2 cellular contexts compared by ENCODE assay signal in the genomic region with DNA sequence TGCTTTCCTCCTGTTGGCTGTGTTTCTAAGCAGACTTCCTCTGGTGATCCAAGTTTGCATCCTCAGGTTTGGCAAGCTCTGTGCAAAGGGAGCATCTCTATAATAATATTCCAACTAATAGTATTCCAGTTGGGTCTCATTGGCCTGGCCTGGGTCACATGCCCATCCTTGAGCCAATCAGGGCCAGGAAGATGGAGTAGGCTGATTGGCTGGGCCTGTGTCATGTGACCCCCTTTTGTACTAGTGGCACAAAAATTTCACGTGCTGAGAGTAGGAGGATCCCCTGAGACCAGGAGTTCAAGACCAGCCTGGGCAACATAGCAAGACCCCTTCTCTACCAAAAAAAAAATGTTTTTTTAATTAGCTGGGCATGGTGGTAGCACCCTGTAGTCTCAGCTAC.
TF ChIP-seq lines count a peak whose summit lies in the region.

No MANE protein-coding gene starts in this region.

TF ChIP-seq in IMR-90, 13 proteins besides CTCF, POLR2A, EP300 and RAD21:
- TF ChIP-seq, protein P1, sequence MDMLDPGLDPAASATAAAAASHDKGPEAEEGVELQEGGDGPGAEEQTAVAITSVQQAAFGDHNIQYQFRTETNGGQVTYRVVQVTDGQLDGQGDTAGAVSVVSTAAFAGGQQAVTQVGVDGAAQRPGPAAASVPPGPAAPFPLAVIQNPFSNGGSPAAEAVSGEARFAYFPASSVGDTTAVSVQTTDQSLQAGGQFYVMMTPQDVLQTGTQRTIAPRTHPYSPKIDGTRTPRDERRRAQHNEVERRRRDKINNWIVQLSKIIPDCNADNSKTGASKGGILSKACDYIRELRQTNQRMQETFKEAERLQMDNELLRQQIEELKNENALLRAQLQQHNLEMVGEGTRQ (IDR thresholded peaks at IDR 0.05; ENCODE audit: low read depth, low read length): peak; percentile 61; the same call in 1 of the 2 replicates
- no peak for TF ChIP-seq MAFK (IDR thresholded peaks at IDR 0.05; ENCODE audit: low read depth, low read length)

TF ChIP-seq in K562, 482 proteins besides CTCF, POLR2A, EP300 and RAD21:
- no peak for TF ChIP-seq E2F1 (CRISPR knock-in tag; IDR thresholded peaks at IDR 0.05)
- peak; percentile 78 for TF ChIP-seq TFE3 (CRISPR knock-in tag; IDR thresholded peaks at IDR 0.05)
- TF ChIP-seq IRF2 (CRISPR knock-in tag; IDR thresholded peaks at IDR 0.05): no peak
- TF ChIP-seq FOS (IDR thresholded peaks at IDR 0.05; ENCODE audit: extremely low read depth, insufficient read length): peak; percentile 38
- peak; percentile 42 for TF ChIP-seq CBFA2T2 (conservative IDR thresholded peaks at IDR 0.05)
- TF ChIP-seq, protein P1 (CRISPR knock-in tag; IDR thresholded peaks at IDR 0.05): peak; percentile 89
- peak; percentile 54; the same call in 1 of the 2 replicates for TF ChIP-seq ZNF121 (CRISPR knock-in tag; conservative IDR thresholded peaks at IDR 0.05)
- TF ChIP-seq PML (IDR thresholded peaks at IDR 0.05; ENCODE audit: low read length): no peak
- TF ChIP-seq, protein P2, sequence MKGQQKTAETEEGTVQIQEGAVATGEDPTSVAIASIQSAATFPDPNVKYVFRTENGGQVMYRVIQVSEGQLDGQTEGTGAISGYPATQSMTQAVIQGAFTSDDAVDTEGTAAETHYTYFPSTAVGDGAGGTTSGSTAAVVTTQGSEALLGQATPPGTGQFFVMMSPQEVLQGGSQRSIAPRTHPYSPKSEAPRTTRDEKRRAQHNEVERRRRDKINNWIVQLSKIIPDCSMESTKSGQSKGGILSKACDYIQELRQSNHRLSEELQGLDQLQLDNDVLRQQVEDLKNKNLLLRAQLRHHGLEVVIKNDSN (CRISPR knock-in tag; IDR thresholded peaks at IDR 0.05): peak; percentile 88
- TF ChIP-seq XRCC3 (IDR thresholded peaks at IDR 0.05): no peak
- peak; percentile 56 for TF ChIP-seq NFYB (IDR thresholded peaks at IDR 0.05; ENCODE audit: extremely low read depth, insufficient read length)
- TF ChIP-seq TOE1 (IDR thresholded peaks at IDR 0.05; ENCODE audit: borderline replicate concordance): 0 out of 2 replicates have a peak, but pooled peaks have one; percentile 60
- no peak for TF ChIP-seq TOE1 (CRISPR knock-in tag; IDR thresholded peaks at IDR 0.05; ENCODE audit: borderline replicate concordance, low read depth)
- TF ChIP-seq RAD51 (IDR thresholded peaks at IDR 0.05; ENCODE audit: borderline replicate concordance, low read depth): peak; percentile 90
